ENCODE assay signal across 8 cellular contexts in the genomic region with DNA sequence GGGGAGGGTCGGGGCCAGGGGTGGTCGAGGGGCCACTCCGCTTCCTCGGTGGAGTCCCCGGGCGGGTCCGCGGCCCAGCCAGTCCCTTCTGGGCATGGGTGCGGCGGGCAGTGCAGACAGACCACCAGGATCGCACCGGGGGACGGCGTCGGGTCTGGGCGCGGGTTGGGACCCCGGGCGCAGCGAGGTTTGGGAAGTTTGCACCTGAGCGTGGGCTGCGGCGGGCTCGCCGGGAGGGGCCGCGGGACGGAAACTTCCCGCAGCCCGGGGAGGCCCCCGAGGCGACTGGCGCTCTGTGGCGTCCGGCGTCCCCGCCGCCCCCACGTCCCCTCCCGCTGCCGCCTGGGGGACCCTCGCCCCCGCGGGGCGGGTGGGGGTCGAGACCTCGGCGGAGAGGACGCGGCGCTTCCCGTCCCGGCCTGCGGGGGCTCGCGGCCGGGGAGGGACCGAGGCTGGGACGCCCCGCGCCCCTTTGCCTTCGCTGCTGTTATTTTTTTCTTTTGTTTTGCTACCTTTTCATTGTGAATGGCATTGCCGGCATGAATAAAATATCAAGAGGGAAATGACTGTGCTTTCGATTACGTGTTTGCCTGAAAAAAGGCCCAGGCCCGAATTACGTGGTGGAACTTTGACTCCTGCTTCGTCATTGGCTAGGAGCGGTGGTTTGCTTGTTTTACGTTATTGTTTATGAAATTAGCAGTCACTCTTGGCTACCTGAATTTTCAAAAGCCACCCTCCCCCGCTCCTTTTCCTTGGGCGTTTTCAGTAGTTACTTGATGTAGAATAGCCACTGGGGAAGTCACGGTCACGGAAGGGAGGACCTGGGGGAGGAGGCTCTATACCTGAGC. TPM values are rescaled to one million over a fixed set of nuclear protein-coding genes. Genes with fewer than 3 reads are reported as not detected.
DNase-seq lines count a peak whose midpoint lies in the region; ATAC-seq and TF ChIP-seq lines count a peak whose summit lies in the region.

No MANE protein-coding gene starts in this region.

- H4K20me1 ChIP-seq in PC-3 (ENCODE audit: low read length) = peaks cover 16% of the 10 kb centered on the region

- intact Hi-C loops in PC-3 (cut with micrococcal nuclease) = loop anchor here (2.0 kb wide), 1 partner anchor 63 kb away; no protein-coding TSS in a partner anchor
- intact Hi-C loops in activated T-helper 2 cell treated with anti-CD3 and anti-CD28 coated beads, Interferon-gamma antibody, Interleukin-2, Interleukin-4, amounts not matched to agents 10 μg/mL and 5 μg/mL and 100 μg/mL, durations not matched to agents 14 hours and 24 hours and 36 hours (cut with micrococcal nuclease) = loop anchor here (1.0 to 10.0 kb wide), 8 partner anchors 9 to 359 kb away; no protein-coding TSS in a partner anchor

- H3K9ac ChIP-seq in PC-3 (ENCODE audit: low read length) (peak overlapping the region; percentile 83), neuronal stem cell (ENCODE audit: low read depth, low read length, poor library complexity) (peak overlapping the region; percentile 97)

- peak overlapping the region; percentile 99 for H3K18ac ChIP-seq in neuronal stem cell (ENCODE audit: low read length)

- H3K4me1 ChIP-seq in PC-3 (ENCODE audit: insufficient read depth, low read length) (peaks cover 6% of the 10 kb centered on the region), neuronal stem cell (ENCODE audit: control insufficient read depth in 2 of 2, insufficient read depth in 1 of 2, low read depth in 1 of 2, low read length in 2 of 2) (peaks cover 0 to 1% of the 10 kb centered on the region in 2 donors)

- peak overlapping the region; percentile 78 for H3K14ac ChIP-seq in neuronal stem cell (ENCODE audit: low read length)

- H2BK15ac ChIP-seq in neuronal stem cell (ENCODE audit: low read length) = peak overlapping the region; percentile 79

- peak overlapping the region; percentile 13 for H2BK120ac ChIP-seq in neuronal stem cell (ENCODE audit: low read depth, low read length)

- peak overlapping the region; percentile 96 for H3K4me2 ChIP-seq in PC-3 (ENCODE audit: low read length)
- H3K4me2 ChIP-seq in neuronal stem cell (ENCODE audit: insufficient read depth, low read length, poor library complexity, severe bottlenecking) = peak overlapping the region; percentile 54

- no peaks in the 10 kb centered on the region for H3K9me2 ChIP-seq in PC-3 (replicated peaks; ENCODE audit: low read length)

- peaks cover 28% of the 10 kb centered on the region for H3K27me3 Mint-ChIP-seq in activated T-helper 2 cell treated with anti-CD3 and anti-CD28 coated beads, Interferon-gamma antibody, Interleukin-2, Interleukin-4, amounts not matched to agents 10 μg/mL and 5 μg/mL and 100 μg/mL, durations not matched to agents 14 hours and 24 hours and 36 hours (ENCODE audit: low read depth)

- no peak overlapping the region for H2BK5ac ChIP-seq in neuronal stem cell (ENCODE audit: low read length)

- H3K4me1 Mint-ChIP-seq in activated T-helper 2 cell treated with anti-CD3 and anti-CD28 coated beads, Interferon-gamma antibody, Interleukin-2, Interleukin-4, amounts not matched to agents 10 μg/mL and 5 μg/mL and 100 μg/mL, durations not matched to agents 14 hours and 24 hours and 36 hours (ENCODE audit: low read depth) = peaks cover 30% of the 10 kb centered on the region

- WGBS in neuronal stem cell (ENCODE audit: extremely low coverage in 2 of 2, insufficient read length in 2 of 2, insufficient replicate concordance in 1 of 2), 2 donors = no CpG with 5 or more reads among the region's 74 CpGs

- H3K79me1 ChIP-seq in neuronal stem cell (ENCODE audit: low read depth, low read length) = no peaks in the 10 kb centered on the region

- H3F3A ChIP-seq in PC-3 (ENCODE audit: low read length, unreplicated experiment) = peaks cover 6% of the 10 kb centered on the region

- H2AFZ ChIP-seq in PC-3 (ENCODE audit: low read length) = peak overlapping the region; percentile 54; the same call in 1 of the 2 replicates
- H2AFZ ChIP-seq in neuronal stem cell (ENCODE audit: low read length) = peak overlapping the region; percentile 94

- POLR2A ChIA-PET in PC-3 (lab: Charles Lee; ENCODE audit: unreplicated experiment) = no interaction called here

- H3K27ac ChIP-seq in 22Rv1 (peak overlapping the region; percentile 77), PC-3 (ENCODE audit: low read length) (peak overlapping the region; percentile 60), neuronal stem cell (replicated peaks; ENCODE audit: low read length) (peak overlapping the region; percentile 65), temporal lobe (ENCODE audit: low read depth, low read length) (peak overlapping the region; percentile 78)

- no peak overlapping the region for H2BK12ac ChIP-seq in neuronal stem cell (ENCODE audit: low read length)

- H3K36me3 Mint-ChIP-seq in activated T-helper 2 cell treated with anti-CD3 and anti-CD28 coated beads, Interferon-gamma antibody, Interleukin-2, Interleukin-4, amounts not matched to agents 10 μg/mL and 5 μg/mL and 100 μg/mL, durations not matched to agents 14 hours and 24 hours and 36 hours (ENCODE audit: low read depth) = peaks cover 21% of the 10 kb centered on the region

- H4K8ac ChIP-seq in neuronal stem cell (ENCODE audit: low read depth, low read length) = no peak overlapping the region

- peaks cover 5% of the 10 kb centered on the region for H3K9me3 Mint-ChIP-seq in activated T-helper 2 cell treated with anti-CD3 and anti-CD28 coated beads, Interferon-gamma antibody, Interleukin-2, Interleukin-4, amounts not matched to agents 10 μg/mL and 5 μg/mL and 100 μg/mL, durations not matched to agents 14 hours and 24 hours and 36 hours

- H3K4me3 ChIP-seq in PC-3 (ENCODE audit: low read length) (peak overlapping the region; percentile 83), fibroblast of the aortic adventitia (ENCODE audit: low read depth, low read length) (peak overlapping the region; percentile 64), neuronal stem cell (ENCODE audit: low read length in 2 of 2) (peak overlapping the region; percentile 57 to 87)

- H3K36me3 ChIP-seq in PC-3 (ENCODE audit: low read depth, low read length) = no peaks in the 10 kb centered on the region
- peaks cover 0 to 3% of the 10 kb centered on the region in 2 donors for H3K36me3 ChIP-seq in neuronal stem cell (replicated peaks in 1 of 2; ENCODE audit: control insufficient read depth in 2 of 2, insufficient read depth in 2 of 2, low read length in 2 of 2)

- peak overlapping the region; percentile 96 for H3K27ac Mint-ChIP-seq in activated T-helper 2 cell treated with anti-CD3 and anti-CD28 coated beads, Interferon-gamma antibody, Interleukin-2, Interleukin-4, amounts not matched to agents 10 μg/mL and 5 μg/mL and 100 μg/mL, durations not matched to agents 14 hours and 24 hours and 36 hours

- no peak overlapping the region for H3K4ac ChIP-seq in neuronal stem cell (ENCODE audit: low read length)

- TF ChIP-seq CTCF in 22Rv1 (IDR thresholded peaks at IDR 0.05) (peak; percentile 15; the same call in 1 of the 2 replicates), PC-3 (conservative IDR thresholded peaks at IDR 0.05; ENCODE audit: low read depth, low read length) (no peak), fibroblast of the aortic adventitia (IDR thresholded peaks at IDR 0.05; ENCODE audit: insufficient read depth, low read length) (peak; percentile 2)

- ATAC-seq in GM18519 (IDR thresholded peaks at IDR 0.05; ENCODE audit: low FRiP score, unreplicated experiment) (peak; percentile 27), HG03064 (IDR thresholded peaks at IDR 0.05; ENCODE audit: low read depth, unreplicated experiment) (peak; percentile 45), PC-3 (peak; percentile 29)

- DNase-seq in PC-3 (peak; percentile 56), fibroblast of the aortic adventitia (ENCODE audit: low read depth) (peak; percentile 85), neuronal stem cell (ENCODE audit: low spot score) (no peak)
- peak; percentile 71 for DNase-seq in activated T-helper 2 cell treated with anti-CD3 and anti-CD28 coated beads, Interferon-gamma antibody, Interleukin-2, Interleukin-4, amounts not matched to agents 10 μg/mL and 5 μg/mL and 100 μg/mL, durations not matched to agents 14 hours and 24 hours and 36 hours (ENCODE audit: low spot score)

- CTCF ChIA-PET in PC-3 (lab: Charles Lee) = no interaction called here

- BruUV-seq in PC-3 (replicated peaks; lab: Mats Ljungman, UMichigan) = no TSS peak

- H2AK5ac ChIP-seq in neuronal stem cell (ENCODE audit: low read depth, low read length) = peak overlapping the region; percentile 65

- H3K4me3 Mint-ChIP-seq in activated T-helper 2 cell treated with anti-CD3 and anti-CD28 coated beads, Interferon-gamma antibody, Interleukin-2, Interleukin-4, amounts not matched to agents 10 μg/mL and 5 μg/mL and 100 μg/mL, durations not matched to agents 14 hours and 24 hours and 36 hours (ENCODE audit: low read depth) = peak overlapping the region; percentile 92

- H3K9me3 ChIP-seq in PC-3 (ENCODE audit: low read length) (no peaks in the 10 kb centered on the region), neuronal stem cell (replicated peaks in 1 of 2; ENCODE audit: control insufficient read depth in 2 of 2, insufficient read depth in 1 of 2, low read depth in 1 of 2, low read length in 2 of 2) (no peaks in the 10 kb centered on the region)

- H4K91ac ChIP-seq in neuronal stem cell (ENCODE audit: low read depth, low read length, poor library complexity) = no peak overlapping the region

- H3K27me3 ChIP-seq in PC-3 (ENCODE audit: low read length) = no peaks in the 10 kb centered on the region
- H3K27me3 ChIP-seq in neuronal stem cell (ENCODE audit: control insufficient read depth in 3 of 3, insufficient read depth in 3 of 3, low read depth in 1 of 3, low read length in 3 of 3) = peaks cover 0 to 11% (median 2%) of the 10 kb centered on the region in 3 experiments

- H3K79me2 ChIP-seq in PC-3 (ENCODE audit: low read length) = peaks cover 45% of the 10 kb centered on the region

- H3K23ac ChIP-seq in neuronal stem cell (ENCODE audit: low read depth, low read length, poor library complexity) = peak overlapping the region; percentile 71

RNA-seq across cellular contexts. Expression of gene SNX9, which starts 0.7 kb away (rescaled TPM):
- total RNA-seq in PC-3 (2014; rRNA removed) = 18.0 and 21.3 TPM in 2 replicates
- 55.3 and 55.6 TPM in 2 replicates for total RNA-seq in activated T-helper 2 cell treated with anti-CD3 and anti-CD28 coated beads, Interferon-gamma antibody, Interleukin-2, Interleukin-4, amounts not matched to agents 10 μg/mL and 5 μg/mL and 100 μg/mL, durations not matched to agents 14 hours and 24 hours and 36 hours
- total RNA-seq in fibroblast of the aortic adventitia (ENCODE audit: low replicate concordance) = 108 and 182 TPM in 2 replicates
- 21.0 TPM for polyA plus RNA-seq in neuronal stem cell (2013, experiment 1 of 2)
- 21.3 TPM for polyA plus RNA-seq in neuronal stem cell (2013, experiment 2 of 2)
- total RNA-seq in temporal lobe = 11.6 TPM
